In the genomic region with DNA sequence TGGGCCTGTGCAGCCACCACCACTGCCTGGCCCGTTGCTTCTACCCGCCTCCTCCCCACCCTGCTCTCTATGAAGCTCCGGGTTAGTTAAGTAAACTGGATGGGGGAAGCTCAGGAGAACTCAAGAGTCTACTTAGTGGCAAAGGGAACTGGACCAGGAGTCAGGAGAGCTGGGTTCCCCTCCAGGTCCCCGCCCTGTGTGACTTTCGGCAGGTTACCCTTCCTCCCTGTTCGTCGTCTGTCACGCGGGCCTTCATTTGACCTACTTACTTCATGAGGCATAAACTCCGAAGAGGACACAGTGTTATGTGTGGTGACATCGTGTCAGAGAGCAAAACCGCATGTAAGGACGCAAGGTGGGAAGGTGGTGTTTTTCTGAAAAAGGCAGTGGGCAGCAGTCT, we compare ENCODE assay signal across 15 cellular contexts.
DNase-seq lines count a peak whose midpoint lies in the region; ATAC-seq and TF ChIP-seq lines count a peak whose summit lies in the region.
"Had no signal": no experiment of that assay in that cellular context is flagged by ENCODE, and none has a peak within 500 bp of the region (broad histone marks: within the 10 kb centered on the region; RNA-seq: fewer than 3 reads in every experiment).

No MANE protein-coding gene starts in this region.

- TF ChIP-seq CTCF in esophagus muscularis mucosa (IDR thresholded peaks at IDR 0.05) (no peak), osteoblast (IDR thresholded peaks at IDR 0.05; ENCODE audit: extremely low read depth, low read depth, low read length) (no peak), uterus (IDR thresholded peaks at IDR 0.05) (no peak)
- no peak for TF ChIP-seq CTCF in activated CD8-positive, alpha-beta T cell treated with anti-CD3 and anti-CD28 coated beads for 36 hours (IDR thresholded peaks at IDR 0.05)

- H3K9me3 ChIP-seq in esophagus muscularis mucosa (no peaks in the 10 kb centered on the region), osteoblast (ENCODE audit: low read depth, low read length) (no peaks in the 10 kb centered on the region), stomach smooth muscle (ENCODE audit: control insufficient read depth in 2 of 2, low read length in 2 of 2) (no peaks in the 10 kb centered on the region), uterus (no peaks in the 10 kb centered on the region)
- H3K9me3 ChIP-seq: BLaER1 treated with 17β-estradiol and CSF1 and Interleukin-3, amounts not matched to agents 10 nM and 100 nM had no signal

- peaks cover 2% of the 10 kb centered on the region for H3K36me3 Mint-ChIP-seq in activated CD8-positive, alpha-beta T cell treated with anti-CD3 and anti-CD28 coated beads for 36 hours (ENCODE audit: low read depth)

- H3K27me3 Mint-ChIP-seq in activated CD8-positive, alpha-beta T cell treated with anti-CD3 and anti-CD28 coated beads for 36 hours: no peaks in the 10 kb centered on the region
- H3K27me3 Mint-ChIP-seq: CD4-positive, CD25-positive, alpha-beta regulatory T cell had no signal

- H3K4me1 Mint-ChIP-seq in activated CD8-positive, alpha-beta T cell treated with anti-CD3 and anti-CD28 coated beads for 36 hours (ENCODE audit: low read depth): no peaks in the 10 kb centered on the region

- H3K4me2 ChIP-seq in osteoblast (ENCODE audit: insufficient read depth, low read length): no peak overlapping the region
- H3K4me2 ChIP-seq: BLaER1 treated with 17β-estradiol and CSF1 and Interleukin-3, amounts not matched to agents 10 nM and 100 nM had no signal

- no peak for ATAC-seq in activated CD8-positive, alpha-beta T cell treated with anti-CD3 and anti-CD28 coated beads for 36 hours
- ATAC-seq: GM12878 had no signal

- H3K36me3 ChIP-seq in esophagus muscularis mucosa: peaks cover 39 to 92% (median 80%) of the 10 kb centered on the region in 4 donors
- no peaks in the 10 kb centered on the region for H3K36me3 ChIP-seq in osteoblast (ENCODE audit: insufficient read depth, low read length)
- H3K36me3 ChIP-seq in stomach smooth muscle (ENCODE audit: control insufficient read depth in 2 of 2, insufficient read depth in 2 of 2, low read length in 2 of 2): peaks cover 45 to 51% of the 10 kb centered on the region in 2 donors
- no peaks in the 10 kb centered on the region for H3K36me3 ChIP-seq in uterus

- no peak overlapping the region for H3K27ac Mint-ChIP-seq in activated CD8-positive, alpha-beta T cell treated with anti-CD3 and anti-CD28 coated beads for 36 hours

- no peak overlapping the region for H2AFZ ChIP-seq in osteoblast (ENCODE audit: low read length)
- H2AFZ ChIP-seq: GM23248 had no signal

- intact Hi-C loops in esophagus muscularis mucosa (cut with DNase I) (no loop called here), uterus (cut with DNase I; ENCODE audit: low total_unique reads) (no loop called here)
- intact Hi-C loops in activated CD8-positive, alpha-beta T cell treated with anti-CD3 and anti-CD28 coated beads for 36 hours (cut with micrococcal nuclease): no loop called here

- DNase-seq in G401 (ENCODE audit: low spot score): peak; percentile 26
- DNase-seq in esophagus muscularis mucosa (ENCODE audit: extremely low spot score): no peak
- DNase-seq in osteoblast (ENCODE audit: insufficient read length, low spot score, missing footprints): peak; percentile 56
- no peak for DNase-seq in T-helper 1 cell
- no peak for DNase-seq in uterus
- no peak for DNase-seq in DMS53 treated with DMSO at 0.1 percent for 48 hours (lab: John Stamatoyannopoulos, UW; ENCODE audit: unreplicated experiment)
- DNase-seq in activated CD8-positive, alpha-beta T cell treated with anti-CD3 and anti-CD28 coated beads for 36 hours: no peak
- DNase-seq: ACHN; CD4-positive, CD25-positive, alpha-beta regulatory T cell; DMS53; GM23248 had no signal

- H3K9me3 Mint-ChIP-seq in activated CD8-positive, alpha-beta T cell treated with anti-CD3 and anti-CD28 coated beads for 36 hours: no peaks in the 10 kb centered on the region
- H3K9me3 Mint-ChIP-seq: CD4-positive, CD25-positive, alpha-beta regulatory T cell had no signal

- H3K27me3 ChIP-seq in esophagus muscularis mucosa (no peaks in the 10 kb centered on the region), osteoblast (ENCODE audit: insufficient read depth, low read length) (no peaks in the 10 kb centered on the region), stomach smooth muscle (ENCODE audit: control insufficient read depth in 1 of 2, insufficient read depth in 2 of 2, low read length in 2 of 2) (no peaks in the 10 kb centered on the region), uterus (no peaks in the 10 kb centered on the region)
- H3K27me3 ChIP-seq: BLaER1 treated with 17β-estradiol and CSF1 and Interleukin-3, amounts not matched to agents 10 nM and 100 nM had no signal

- POLR2A ChIA-PET in activated CD8-positive, alpha-beta T cell treated with anti-CD3 and anti-CD28 coated beads for 36 hours (lab: Charles Lee): no interaction called here

- TF ChIP-seq EP300 in esophagus muscularis mucosa (IDR thresholded peaks at IDR 0.05): no peak

- H3K79me2 ChIP-seq in osteoblast (ENCODE audit: insufficient read depth, low read length): no peaks in the 10 kb centered on the region

- H3K9ac ChIP-seq in stomach smooth muscle (ENCODE audit: low read length in 2 of 2): no peak overlapping the region
- H3K9ac ChIP-seq: BLaER1 treated with 17β-estradiol and CSF1 and Interleukin-3, amounts not matched to agents 10 nM and 100 nM; GM23248 had no signal

- H3K27ac ChIP-seq in esophagus muscularis mucosa (replicated peaks in 1 of 4) (peak overlapping the region; percentile 72 to 92 (median 88)), osteoblast (ENCODE audit: low read depth, low read length) (no peak overlapping the region), stomach smooth muscle (ENCODE audit: low read length) (peak overlapping the region; percentile 74), uterus (no peak overlapping the region)
- H3K27ac ChIP-seq: BLaER1 treated with 17β-estradiol and CSF1 and Interleukin-3, amounts not matched to agents 10 nM and 100 nM; GM23248; HL-60 had no signal

- WGBS in esophagus muscularis mucosa: 79% methylated on average over 11 of the region's 13 CpGs

- TF ChIP-seq POLR2A in esophagus muscularis mucosa (IDR thresholded peaks at IDR 0.05; ENCODE audit: low read depth) (no peak), uterus (IDR thresholded peaks at IDR 0.05) (no peak)

- H3K4me1 ChIP-seq in esophagus muscularis mucosa (peaks cover 32 to 88% (median 84%) of the 10 kb centered on the region in 4 donors), osteoblast (ENCODE audit: insufficient read depth, low read length) (peaks cover 10% of the 10 kb centered on the region), stomach smooth muscle (ENCODE audit: control insufficient read depth, insufficient read depth, low read length) (peaks cover 38% of the 10 kb centered on the region), uterus (no peaks in the 10 kb centered on the region)

- H3K4me3 ChIP-seq in esophagus muscularis mucosa: no peak overlapping the region
- H3K4me3 ChIP-seq in osteoblast (ENCODE audit: insufficient read depth, low read length): no peak overlapping the region
- H3K4me3 ChIP-seq in stomach smooth muscle (ENCODE audit: low read length in 2 of 2): no peak overlapping the region
- H3K4me3 ChIP-seq in uterus: no peak overlapping the region
- H3K4me3 ChIP-seq: BLaER1 treated with 17β-estradiol and CSF1 and Interleukin-3, amounts not matched to agents 10 nM and 100 nM; GM12878; GM23248 had no signal

- CTCF ChIA-PET in activated CD8-positive, alpha-beta T cell treated with anti-CD3 and anti-CD28 coated beads for 36 hours (lab: Charles Lee): no interaction called here

- H3K4me3 Mint-ChIP-seq in activated CD8-positive, alpha-beta T cell treated with anti-CD3 and anti-CD28 coated beads for 36 hours: no peak overlapping the region
- H3K4me3 Mint-ChIP-seq: CD4-positive, CD25-positive, alpha-beta regulatory T cell had no signal

- in situ Hi-C loops in G401 (cut with HindIII; ENCODE audit: low sequenced_read_pairs): no loop called here

- no peaks in the 10 kb centered on the region for H4K20me1 ChIP-seq in osteoblast (ENCODE audit: insufficient read depth, low read length)

Comparison
In these comparisons a context has a peak if more than half of its experiments do, and no peak if none do; other contexts are left out.
1. DNase-seq: peak in G401 (single experiment) and osteoblast (single experiment); none in esophagus muscularis mucosa (single experiment), T-helper 1 cell (0 of 5), uterus (0 of 2), DMS53 treated with DMSO at 0.1 percent for 48 hours (single experiment) and activated CD8-positive, alpha-beta T cell treated with anti-CD3 and anti-CD28 coated beads for 36 hours (single experiment).
2. H3K27ac ChIP-seq: peak in esophagus muscularis mucosa (4 of 4) and stomach smooth muscle (single experiment); none in osteoblast (single experiment) and uterus (0 of 2).